In the genomic region with DNA sequence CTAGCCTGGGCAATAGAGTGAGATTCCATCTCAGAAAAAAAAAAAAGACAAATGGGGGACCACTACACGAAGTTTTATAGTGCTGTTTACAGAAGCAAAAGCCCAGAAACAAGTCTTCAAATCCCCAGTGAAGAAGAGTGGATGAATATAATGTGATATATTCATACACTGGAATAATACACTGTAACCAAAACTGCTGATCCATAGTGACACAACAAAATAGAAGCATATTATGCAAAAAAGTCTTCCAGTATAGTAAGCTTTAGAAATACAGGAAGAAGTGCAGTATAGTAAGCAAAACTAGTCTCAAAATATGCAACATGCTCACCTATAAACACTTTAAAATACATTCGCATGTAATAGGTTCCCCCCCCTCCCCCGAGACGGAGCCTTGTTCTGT, we compare ENCODE assay signal across 2 cellular contexts.
A peak's percentile ranks its signal among the peaks of the same experiment; 100 is the strongest.
TF ChIP-seq lines count a peak whose summit lies in the region.

No MANE protein-coding gene starts in this region.

TF ChIP-seq in GM12891, 5 proteins besides CTCF, POLR2A, EP300 and RAD21 (continued from another document):
- no peak for TF ChIP-seq SPI1 (IDR thresholded peaks at IDR 0.05; ENCODE audit: low read depth, low read length)

TF ChIP-seq in K562, 482 proteins besides CTCF, POLR2A, EP300 and RAD21 (continued from another document):
- TF ChIP-seq MAFK (IDR thresholded peaks at IDR 0.05; ENCODE audit: low read length) (peak; percentile 66; the same call in 1 of the 2 replicates), CEBPG (CRISPR knock-in tag; IDR thresholded peaks at IDR 0.05) (no peak), CEBPG (tag; conservative IDR thresholded peaks at IDR 0.05 in 1 of 2, IDR thresholded peaks at IDR 0.05 in 1 of 2) (no peak), TGIF2 (CRISPR knock-in tag; IDR thresholded peaks at IDR 0.05) (no peak), NFE2 (IDR thresholded peaks at IDR 0.05; ENCODE audit: low read depth) (peak; percentile 50; the same call in 1 of the 2 replicates), NRF1 (conservative IDR thresholded peaks at IDR 0.05 in 1 of 2, IDR thresholded peaks at IDR 0.05 in 1 of 2) (no peak), POLR3G (IDR thresholded peaks at IDR 0.05; ENCODE audit: extremely low read depth, insufficient read length, insufficient replicate concordance) (no peak), DMBX1 (CRISPR knock-in tag; IDR thresholded peaks at IDR 0.05; ENCODE audit: borderline replicate concordance) (no peak), MAFF (IDR thresholded peaks at IDR 0.05; ENCODE audit: low read length) (peak; percentile 71), SRSF9 (IDR thresholded peaks at IDR 0.05; ENCODE audit: borderline replicate concordance, low read depth, low read length) (no peak), SUPT5H (IDR thresholded peaks at IDR 0.05) (0 out of 2 replicates have a peak, but pooled peaks have one; percentile 9), PHB2 (IDR thresholded peaks at IDR 0.05; ENCODE audit: low read depth) (no peak), MAFG (tag; conservative IDR thresholded peaks at IDR 0.05) (peak; percentile 71), ZNF316 (IDR thresholded peaks at IDR 0.05) (peak; percentile 90)
- TF ChIP-seq, protein P1, sequence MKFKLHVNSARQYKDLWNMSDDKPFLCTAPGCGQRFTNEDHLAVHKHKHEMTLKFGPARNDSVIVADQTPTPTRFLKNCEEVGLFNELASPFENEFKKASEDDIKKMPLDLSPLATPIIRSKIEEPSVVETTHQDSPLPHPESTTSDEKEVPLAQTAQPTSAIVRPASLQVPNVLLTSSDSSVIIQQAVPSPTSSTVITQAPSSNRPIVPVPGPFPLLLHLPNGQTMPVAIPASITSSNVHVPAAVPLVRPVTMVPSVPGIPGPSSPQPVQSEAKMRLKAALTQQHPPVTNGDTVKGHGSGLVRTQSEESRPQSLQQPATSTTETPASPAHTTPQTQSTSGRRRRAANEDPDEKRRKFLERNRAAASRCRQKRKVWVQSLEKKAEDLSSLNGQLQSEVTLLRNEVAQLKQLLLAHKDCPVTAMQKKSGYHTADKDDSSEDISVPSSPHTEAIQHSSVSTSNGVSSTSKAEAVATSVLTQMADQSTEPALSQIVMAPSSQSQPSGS (CRISPR knock-in tag; IDR thresholded peaks at IDR 0.05), result no peak
